Comparison of ENCODE assay signal across 8 cellular contexts in genomic region chr4:155972098-155972497, GRCh38. TPM values are rescaled to one million over a fixed set of nuclear protein-coding genes. Genes with fewer than 3 reads are reported as not detected.
DNase-seq lines count a peak whose midpoint lies in the region; ATAC-seq and TF ChIP-seq lines count a peak whose summit lies in the region.

No MANE protein-coding gene starts in this region.

- TF ChIP-seq CTCF in BE2C (IDR thresholded peaks at IDR 0.05; ENCODE audit: low read depth, low read length) = peak; percentile 45
- peak in 2 of 3 experiments; percentile 9 to 27 for TF ChIP-seq CTCF in esophagus muscularis mucosa (IDR thresholded peaks at IDR 0.05)

- TF ChIP-seq POLR2A in esophagus muscularis mucosa (IDR thresholded peaks at IDR 0.05; ENCODE audit: low read depth) = no peak

- ATAC-seq in GM19438 (IDR thresholded peaks at IDR 0.05; ENCODE audit: low read depth, unreplicated experiment) (peak; percentile 60), HG02763 (IDR thresholded peaks at IDR 0.05; ENCODE audit: unreplicated experiment) (no peak), GM21737 (IDR thresholded peaks at IDR 0.05; ENCODE audit: unreplicated experiment) (no peak)

- no peak overlapping the region for H3K9ac ChIP-seq in Karpas-422 (ENCODE audit: low read length)

- H3K9me3 ChIP-seq in BE2C (no peaks in the 10 kb centered on the region), Karpas-422 (ENCODE audit: low read length) (no peaks in the 10 kb centered on the region; the same call in 1 of the 2 replicates), esophagus muscularis mucosa (no peaks in the 10 kb centered on the region)

- TF ChIP-seq EP300 in esophagus muscularis mucosa (IDR thresholded peaks at IDR 0.05) = no peak

- 69% methylated on average over 4 of the region's 4 CpGs for WGBS in esophagus muscularis mucosa

- H3K27ac ChIP-seq in Karpas-422 (ENCODE audit: low read length) (no peak overlapping the region), esophagus muscularis mucosa (replicated peaks in 1 of 4) (no peak overlapping the region)

- H3K4me3 ChIP-seq in BE2C (ENCODE audit: low read depth, low read length) (no peak overlapping the region), Karpas-422 (ENCODE audit: low read length) (no peak overlapping the region), esophagus muscularis mucosa (no peak overlapping the region)

- no peaks in the 10 kb centered on the region for H4K20me1 ChIP-seq in Karpas-422 (ENCODE audit: insufficient read depth, low read depth, low read length)

- H3K27me3 ChIP-seq in BE2C (no peaks in the 10 kb centered on the region; the same call in none of the 2 replicates), Karpas-422 (ENCODE audit: low read length) (no peaks in the 10 kb centered on the region), esophagus muscularis mucosa (no peaks in the 10 kb centered on the region)

- H3K36me3 ChIP-seq in BE2C = no peaks in the 10 kb centered on the region
- no peaks in the 10 kb centered on the region for H3K36me3 ChIP-seq in Karpas-422 (ENCODE audit: insufficient read depth, low read length)
- no peaks in the 10 kb centered on the region for H3K36me3 ChIP-seq in esophagus muscularis mucosa

- intact Hi-C loops in esophagus muscularis mucosa (cut with DNase I) = no loop called here

- no peak overlapping the region for H3K4me2 ChIP-seq in Karpas-422 (ENCODE audit: low read depth, low read length, poor library complexity, severe bottlenecking)

- H2AFZ ChIP-seq in Karpas-422 (ENCODE audit: low read length) = no peak overlapping the region

- no peak for DNase-seq in BE2C
- peak; percentile 81 for DNase-seq in Karpas-422
- no peak for DNase-seq in esophagus muscularis mucosa (ENCODE audit: extremely low spot score)
- DNase-seq in germinal center (ENCODE audit: low spot score) = no peak
- DNase-seq in activated CD4-positive, alpha-beta T cell treated with anti-CD3 and anti-CD28 coated beads for 4 hours = no peak

- H3K4me1 ChIP-seq in BE2C = no peaks in the 10 kb centered on the region
- H3K4me1 ChIP-seq in Karpas-422 (ENCODE audit: low read length) = no peaks in the 10 kb centered on the region
- H3K4me1 ChIP-seq in esophagus muscularis mucosa = peaks cover 0 to 2% (median 0%) of the 10 kb centered on the region in 4 donors

- H3K9me2 ChIP-seq in Karpas-422 (replicated peaks; ENCODE audit: insufficient read depth, low read length) = no peaks in the 10 kb centered on the region

- no peaks in the 10 kb centered on the region for H3K79me2 ChIP-seq in Karpas-422 (ENCODE audit: low read length)

RNA-seq across cellular contexts. Expression of gene CTSO, which starts 18.4 kb away (rescaled TPM):
- polyA plus RNA-seq in BE2C (2012; ENCODE audit: insufficient read depth, insufficient read length, low read depth) = 0.34 TPM
- total RNA-seq in Karpas-422 (2014; rRNA removed; shearing (Covaris generic); ENCODE audit: low replicate concordance) = 8.0 and 18.9 TPM in 2 replicates
- total RNA-seq in esophagus muscularis mucosa = 10 to 100 TPM; 18.8 to 22.8 (median 21.3) TPM
